ENCODE assay signal across 2 cellular contexts in genomic region chr1:35586808-35587207, GRCh38.
TF ChIP-seq lines count a peak whose summit lies in the region.

No MANE protein-coding gene starts in this region.

TF ChIP-seq in HepG2, 621 proteins besides CTCF, POLR2A, EP300 and RAD21:
- no peak for TF ChIP-seq GATA4 (IDR thresholded peaks at IDR 0.05; ENCODE audit: borderline replicate concordance, low read depth)
- no peak for TF ChIP-seq ATM (IDR thresholded peaks at IDR 0.05; ENCODE audit: borderline replicate concordance)
- TF ChIP-seq ZNF768 (CRISPR knock-in tag; IDR thresholded peaks at IDR 0.05): peak; percentile 23; the same call in 1 of the 2 replicates
- peak; percentile 67 for TF ChIP-seq ZNF629 (CRISPR knock-in tag; conservative IDR thresholded peaks at IDR 0.05)
- TF ChIP-seq ADNP (CRISPR knock-in tag; IDR thresholded peaks at IDR 0.05): no peak

TF ChIP-seq in K562, 482 proteins besides CTCF, POLR2A, EP300 and RAD21:
- TF ChIP-seq SMARCA5 (IDR thresholded peaks at IDR 0.05) (peak; percentile 67; the same call in 1 of the 2 replicates), MBD1 (CRISPR knock-in tag; IDR thresholded peaks at IDR 0.05) (no peak), ZFP36 (IDR thresholded peaks at IDR 0.05; ENCODE audit: low read depth, low read length, partially characterized antibody) (peak; percentile 6), KDM1A (IDR thresholded peaks at IDR 0.05) (peak in 1 of 2 experiments; percentile 32; a peak in 1 of 4 replicates), NCOA6 (IDR thresholded peaks at IDR 0.05) (no peak), KDM2B (CRISPR knock-in tag; IDR thresholded peaks at IDR 0.05) (no peak), MNT (conservative IDR thresholded peaks at IDR 0.05) (no peak), RBM25 (IDR thresholded peaks at IDR 0.05; ENCODE audit: low read depth, low read length, severe bottlenecking) (peak; percentile 83), ZNF780A (CRISPR knock-in tag; IDR thresholded peaks at IDR 0.05) (no peak), IRF1 (CRISPR knock-in tag; IDR thresholded peaks at IDR 0.05; ENCODE audit: borderline replicate concordance) (no peak), ZNF197 (CRISPR knock-in tag; IDR thresholded peaks at IDR 0.05; ENCODE audit: low read depth) (no peak), OTX1 (CRISPR knock-in tag; IDR thresholded peaks at IDR 0.05) (no peak), ZFP30 (CRISPR knock-in tag; IDR thresholded peaks at IDR 0.05; ENCODE audit: borderline replicate concordance) (no peak), NR2C2 (CRISPR knock-in tag; IDR thresholded peaks at IDR 0.05) (no peak), NR2C2 (tag; IDR thresholded peaks at IDR 0.05) (no peak), MAFK (IDR thresholded peaks at IDR 0.05; ENCODE audit: low read length) (no peak), SNRNP70 (optimal IDR thresholded peaks at IDR 0.05; ENCODE audit: low read depth, low read length) (no peak), BCOR (IDR thresholded peaks at IDR 0.05) (peak; percentile 70)
